8 cellular contexts compared by ENCODE assay signal in the genomic region with DNA sequence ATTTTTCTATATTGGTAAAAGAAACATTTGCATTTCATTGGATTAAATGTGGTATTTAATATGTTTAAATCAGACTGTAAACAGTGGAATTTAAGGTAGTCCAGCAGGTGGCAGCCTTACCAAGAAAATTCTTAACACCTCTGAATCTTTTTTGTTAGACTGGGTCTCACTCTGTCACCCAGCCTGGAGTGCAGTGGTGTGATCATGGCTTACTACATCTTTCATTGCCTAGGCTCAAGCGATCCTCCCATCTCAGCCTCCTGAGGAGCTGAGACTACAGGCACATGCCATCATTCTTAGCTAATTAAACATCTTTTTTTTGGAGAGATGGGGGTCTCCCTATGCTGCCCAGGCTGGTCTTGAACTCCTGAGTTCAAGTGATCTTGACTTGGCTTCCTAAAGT.
DNase-seq lines count a peak whose midpoint lies in the region; ATAC-seq and TF ChIP-seq lines count a peak whose summit lies in the region.

No MANE protein-coding gene starts in this region.

- H3K27me3 ChIP-seq in foreskin keratinocyte = no peaks in the 10 kb centered on the region

- CTCF ChIA-PET in activated CD8-positive, alpha-beta memory T cell treated with anti-CD3 and anti-CD28 coated beads, Interleukin-2, amount 10 ng/mL, durations not matched to agents 7 days and 5 days (lab: Charles Lee) = interaction anchor here (1.4 kb wide), 1 partner anchor 468 kb away, joined by 6 read pairs; no protein-coding TSS in a partner anchor

- H3K4me1 Mint-ChIP-seq in activated CD8-positive, alpha-beta memory T cell treated with anti-CD3 and anti-CD28 coated beads, Interleukin-2, amount 10 ng/mL, durations not matched to agents 7 days and 5 days = no peaks in the 10 kb centered on the region

- H3K4me3 Mint-ChIP-seq in activated CD8-positive, alpha-beta memory T cell treated with anti-CD3 and anti-CD28 coated beads, Interleukin-2, amount 10 ng/mL, durations not matched to agents 7 days and 5 days = no peak overlapping the region

- no peak overlapping the region for H3K27ac ChIP-seq in C4-2B
- no peak overlapping the region for H3K27ac ChIP-seq in foreskin keratinocyte

- H3K27ac Mint-ChIP-seq in activated CD8-positive, alpha-beta memory T cell treated with anti-CD3 and anti-CD28 coated beads, Interleukin-2, amount 10 ng/mL, durations not matched to agents 7 days and 5 days = no peak overlapping the region

- no peaks in the 10 kb centered on the region for H3K4me1 ChIP-seq in foreskin keratinocyte

- H3K9me3 Mint-ChIP-seq in activated CD8-positive, alpha-beta memory T cell treated with anti-CD3 and anti-CD28 coated beads, Interleukin-2, amount 10 ng/mL, durations not matched to agents 7 days and 5 days (ENCODE audit: low read depth) = no peaks in the 10 kb centered on the region

- TF ChIP-seq CTCF in C4-2B (conservative IDR thresholded peaks at IDR 0.05) (peak; percentile 79), GM20000 (IDR thresholded peaks at IDR 0.05; ENCODE audit: extremely low read depth, missing control alignments) (peak; percentile 17), foreskin keratinocyte (conservative IDR thresholded peaks at IDR 0.05) (peak; percentile 74)

- DNase-seq in GM20000 (ENCODE audit: low spot score) (peak; percentile 14), NCI-H748 (lab: John Stamatoyannopoulos, UW; ENCODE audit: unreplicated experiment) (peak; percentile 43), foreskin keratinocyte (peak; percentile 3 to 23), pulmonary artery endothelial cell (ENCODE audit: low read depth, low spot score) (peak; percentile 17)
- DNase-seq in activated CD8-positive, alpha-beta memory T cell treated with anti-CD3 and anti-CD28 coated beads, Interleukin-2, amount 10 ng/mL, durations not matched to agents 7 days and 5 days = peak; percentile 58

- peaks cover 16% of the 10 kb centered on the region for H3K36me3 Mint-ChIP-seq in activated CD8-positive, alpha-beta memory T cell treated with anti-CD3 and anti-CD28 coated beads, Interleukin-2, amount 10 ng/mL, durations not matched to agents 7 days and 5 days

- peak; percentile 53 for ATAC-seq in activated CD8-positive, alpha-beta memory T cell treated with anti-CD3 and anti-CD28 coated beads, Interleukin-2, amount 10 ng/mL, durations not matched to agents 7 days and 5 days
- ATAC-seq in foreskin keratinocyte (peak; percentile 78), HG03354 (IDR thresholded peaks at IDR 0.05; ENCODE audit: poor library complexity, severe bottlenecking, unreplicated experiment) (no peak), HG02763 (IDR thresholded peaks at IDR 0.05; ENCODE audit: unreplicated experiment) (no peak)

- no peaks in the 10 kb centered on the region for H3K27me3 Mint-ChIP-seq in activated CD8-positive, alpha-beta memory T cell treated with anti-CD3 and anti-CD28 coated beads, Interleukin-2, amount 10 ng/mL, durations not matched to agents 7 days and 5 days

Comparison
In these comparisons a context has a peak if more than half of its experiments do, and no peak if none do; other contexts are left out.
1. CTCF ChIP-seq: peak in every context shown above with its lines; median percentile 79 in C4-2B; 74 in foreskin keratinocyte; 17 in GM20000.
2. ATAC-seq: peak in activated CD8-positive, alpha-beta memory T cell treated with anti-CD3 and anti-CD28 coated beads, Interleukin-2, amount 10 ng/mL, durations not matched to agents 7 days and 5 days (single experiment) and foreskin keratinocyte (single experiment); none in HG03354 (single experiment) and HG02763 (single experiment).
3. Peak in every context shown above with its lines, with median percentiles within 50 percentile points of each other: DNase-seq.